In the genomic region with DNA sequence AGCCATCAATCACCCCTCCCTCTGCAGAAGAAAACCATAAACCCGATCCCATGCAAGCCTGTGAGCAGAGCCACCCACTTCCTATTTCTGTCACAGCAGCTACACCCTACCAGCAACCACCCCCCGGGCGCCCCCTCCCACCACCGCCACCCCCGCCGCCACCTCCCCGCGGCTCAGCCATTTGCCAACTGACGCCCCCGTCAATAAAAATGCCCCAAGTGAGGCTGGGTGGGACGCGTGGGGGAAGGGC, we compare ENCODE assay signal across 8 cellular contexts. TPM values are rescaled to one million over a fixed set of nuclear protein-coding genes. Genes with fewer than 3 reads are reported as not detected.
DNase-seq lines count a peak whose midpoint lies in the region.

No MANE protein-coding gene starts in this region.

- no peak overlapping the region for H2BK120ac ChIP-seq in mesendoderm (ENCODE audit: low read depth, low read length)

- peak overlapping the region; percentile 10 for H3K4ac ChIP-seq in mesendoderm (ENCODE audit: low read depth, low read length)

- no peak overlapping the region for H2BK15ac ChIP-seq in mesendoderm (replicated peaks; ENCODE audit: low read depth)

- peak overlapping the region; percentile 77 for H3K18ac ChIP-seq in mesendoderm (ENCODE audit: low read length)

- H3K27me3 ChIP-seq in mesendoderm (ENCODE audit: insufficient read depth, low read length, poor library complexity) = no peaks in the 10 kb centered on the region

- H3K9ac ChIP-seq in mesendoderm (ENCODE audit: low read length) = peak overlapping the region; percentile 46

- peak overlapping the region; percentile 92 for H3K56ac ChIP-seq in mesendoderm (ENCODE audit: low read length)

- peak overlapping the region; percentile 53 for H3K4me3 ChIP-seq in mesendoderm (ENCODE audit: low read length)
- H3K4me3 ChIP-seq in urinary bladder (ENCODE audit: low read depth, low read length) = peak overlapping the region; percentile 99

- WGBS in mesendoderm (ENCODE audit: extremely low coverage, insufficient coverage, low lambda C conversion rate) = no CpG with 5 or more reads among the region's 12 CpGs
- under 1% methylated on average over 12 of the region's 12 CpGs for WGBS in urinary bladder

- H3K23ac ChIP-seq in mesendoderm (ENCODE audit: low read length) = no peak overlapping the region

- DNase-seq in activated CD8-positive, alpha-beta memory T cell treated with anti-CD3 and anti-CD28 coated beads for 24 hours = peak; percentile 68
- DNase-seq in activated CD8-positive, alpha-beta memory T cell treated with anti-CD3 and anti-CD28 coated beads, Interleukin-2, amount 50 U/mL, for 48 hours = no peak
- DNase-seq in T follicular helper cell (ENCODE audit: low read depth) = peak; percentile 38
- DNase-seq in caudate nucleus (lab: John Stamatoyannopoulos, UW) = peak in 29 of 61 donors; percentile 21 to 83 (median 55)
- no peak for DNase-seq in mesendoderm
- no peak for DNase-seq in mucosa of gallbladder (ENCODE audit: low spot score)
- no peak for DNase-seq in UCSD-AML1 (lab: John Stamatoyannopoulos, UW; ENCODE audit: unreplicated experiment)

- peaks cover 2% of the 10 kb centered on the region for H3K79me1 ChIP-seq in mesendoderm (ENCODE audit: low read length)

- H3K36me3 ChIP-seq in mesendoderm (ENCODE audit: control insufficient read depth, insufficient read depth, low read length) = no peaks in the 10 kb centered on the region
- no peaks in the 10 kb centered on the region for H3K36me3 ChIP-seq in urinary bladder (ENCODE audit: insufficient read depth)

- H4K8ac ChIP-seq in mesendoderm (ENCODE audit: low read depth, low read length) = no peak overlapping the region

- H3K4me1 ChIP-seq in mesendoderm (ENCODE audit: control insufficient read depth, low read depth, low read length) (no peaks in the 10 kb centered on the region), urinary bladder (ENCODE audit: insufficient read depth) (no peaks in the 10 kb centered on the region)

- H3K4me2 ChIP-seq in mesendoderm (ENCODE audit: low read length) = peak overlapping the region; percentile 42

- H2BK5ac ChIP-seq in mesendoderm (ENCODE audit: low read length) = no peak overlapping the region

- H3K27ac ChIP-seq in caudate nucleus (ENCODE audit: low read depth, low read length) (peak overlapping the region; percentile 92), mesendoderm (ENCODE audit: low read depth, low read length) (no peak overlapping the region), urinary bladder (ENCODE audit: low read depth) (no peak overlapping the region)

- peaks cover 14% of the 10 kb centered on the region for H3K79me2 ChIP-seq in mesendoderm (ENCODE audit: control insufficient read depth, insufficient read depth, low read length)

- no peak overlapping the region for H4K5ac ChIP-seq in mesendoderm (ENCODE audit: low read length)

- H2AK5ac ChIP-seq in mesendoderm (ENCODE audit: low read length) = no peak overlapping the region

RNA-seq across cellular contexts. Expression of a gene that starts 1.1 kb away (rescaled TPM):
- polyA plus RNA-seq in mesendoderm (2013, experiment 1 of 2) = 34.6 TPM
- 35.3 TPM for polyA plus RNA-seq in mesendoderm (2013, experiment 2 of 2)
- total RNA-seq in urinary bladder (79.8 TPM), mucosa of gallbladder (24.6 TPM)
- polyA plus RNA-seq in urinary bladder = 21.2 TPM

Comparison
In these comparisons a context has a peak if more than half of its experiments do, and no peak if none do; other contexts are left out.
1. DNase-seq: peak in activated CD8-positive, alpha-beta memory T cell treated with anti-CD3 and anti-CD28 coated beads for 24 hours (single experiment) and T follicular helper cell (single experiment); none in activated CD8-positive, alpha-beta memory T cell treated with anti-CD3 and anti-CD28 coated beads, Interleukin-2, amount 50 U/mL, for 48 hours (single experiment), mesendoderm (single experiment), mucosa of gallbladder (single experiment) and UCSD-AML1 (single experiment).